1 cellular context compared by ENCODE assay signal in the genomic region with DNA sequence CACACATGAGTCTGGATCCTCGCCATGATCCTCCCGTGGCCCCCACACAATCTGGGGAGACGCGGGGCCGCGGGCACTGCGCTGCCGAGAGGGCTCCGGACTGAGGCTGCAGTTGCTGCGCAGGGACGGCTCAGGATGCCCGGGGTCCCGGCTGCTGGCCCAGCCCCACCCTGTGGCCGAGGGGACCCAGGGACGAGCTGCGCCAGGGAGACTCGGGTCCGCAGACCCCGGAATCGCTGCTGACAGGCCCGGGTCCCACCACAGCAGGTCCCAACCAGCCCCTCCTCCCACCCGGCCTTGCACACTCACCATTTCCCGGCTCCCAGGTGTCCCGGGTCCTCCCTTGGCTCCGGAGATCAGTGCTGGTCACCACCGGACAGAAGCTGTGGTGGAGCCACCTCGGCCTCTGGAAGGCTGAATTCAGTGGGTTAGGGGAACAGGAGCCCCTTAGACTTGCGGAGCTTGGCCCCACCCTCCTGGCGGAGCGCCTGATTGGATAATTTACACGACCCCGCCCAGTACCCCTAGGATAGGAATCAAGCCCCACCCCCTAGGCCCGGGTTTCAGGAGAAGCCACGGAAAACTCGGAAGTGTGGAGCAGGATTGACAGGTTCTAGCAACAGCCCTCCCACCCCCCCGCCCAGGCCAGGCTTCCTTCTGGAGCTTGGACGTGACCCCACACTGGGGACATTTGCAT.
TF ChIP-seq lines count a peak whose summit lies in the region.

No MANE protein-coding gene starts in this region.

TF ChIP-seq in WTC11, 78 proteins besides CTCF, POLR2A, EP300 and RAD21 (continued from another document):
- TF ChIP-seq, protein P1, sequence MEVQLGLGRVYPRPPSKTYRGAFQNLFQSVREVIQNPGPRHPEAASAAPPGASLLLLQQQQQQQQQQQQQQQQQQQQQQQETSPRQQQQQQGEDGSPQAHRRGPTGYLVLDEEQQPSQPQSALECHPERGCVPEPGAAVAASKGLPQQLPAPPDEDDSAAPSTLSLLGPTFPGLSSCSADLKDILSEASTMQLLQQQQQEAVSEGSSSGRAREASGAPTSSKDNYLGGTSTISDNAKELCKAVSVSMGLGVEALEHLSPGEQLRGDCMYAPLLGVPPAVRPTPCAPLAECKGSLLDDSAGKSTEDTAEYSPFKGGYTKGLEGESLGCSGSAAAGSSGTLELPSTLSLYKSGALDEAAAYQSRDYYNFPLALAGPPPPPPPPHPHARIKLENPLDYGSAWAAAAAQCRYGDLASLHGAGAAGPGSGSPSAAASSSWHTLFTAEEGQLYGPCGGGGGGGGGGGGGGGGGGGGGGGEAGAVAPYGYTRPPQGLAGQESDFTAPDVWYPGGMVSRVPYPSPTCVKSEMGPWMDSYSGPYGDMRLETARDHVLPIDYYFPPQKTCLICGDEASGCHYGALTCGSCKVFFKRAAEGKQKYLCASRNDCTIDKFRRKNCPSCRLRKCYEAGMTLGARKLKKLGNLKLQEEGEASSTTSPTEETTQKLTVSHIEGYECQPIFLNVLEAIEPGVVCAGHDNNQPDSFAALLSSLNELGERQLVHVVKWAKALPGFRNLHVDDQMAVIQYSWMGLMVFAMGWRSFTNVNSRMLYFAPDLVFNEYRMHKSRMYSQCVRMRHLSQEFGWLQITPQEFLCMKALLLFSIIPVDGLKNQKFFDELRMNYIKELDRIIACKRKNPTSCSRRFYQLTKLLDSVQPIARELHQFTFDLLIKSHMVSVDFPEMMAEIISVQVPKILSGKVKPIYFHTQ (CRISPR knock-in tag; IDR thresholded peaks at IDR 0.05) = no peak
- TF ChIP-seq IRF2 (CRISPR knock-in tag; IDR thresholded peaks at IDR 0.05; ENCODE audit: borderline replicate concordance, low read depth) = no peak
- TF ChIP-seq TEAD1 (CRISPR knock-in tag; IDR thresholded peaks at IDR 0.05) = no peak
- no peak for TF ChIP-seq MXD4 (CRISPR knock-in tag; IDR thresholded peaks at IDR 0.05; ENCODE audit: borderline replicate concordance)
- TF ChIP-seq GABPB1 (CRISPR knock-in tag; IDR thresholded peaks at IDR 0.05) = no peak
